Comparison of ENCODE assay signal across 12 cellular contexts in genomic region chr16:70582280-70582978, GRCh38. TPM values are rescaled to one million over a fixed set of nuclear protein-coding genes. Genes with fewer than 3 reads are reported as not detected.
DNase-seq lines count a peak whose midpoint lies in the region; ATAC-seq and TF ChIP-seq lines count a peak whose summit lies in the region.
"Had no signal": no experiment of that assay in that cellular context is flagged by ENCODE, and none has a peak within 500 bp of the region (broad histone marks: within the 10 kb centered on the region; RNA-seq: fewer than 3 reads in every experiment).

No MANE protein-coding gene starts in this region.

- intact Hi-C loops in spleen (cut with DNase I; ENCODE audit: low total_unique reads): loop anchor here (10.0 kb wide), 1 partner anchor 72 kb away; no protein-coding TSS in a partner anchor

- H3K27ac ChIP-seq in cardiac muscle cell (no peak overlapping the region), right atrium auricular region (no peak overlapping the region), spleen (peak overlapping the region in 6 of 8 donors; percentile 15 to 76 (median 51))
- H3K27ac ChIP-seq: upper lobe of left lung had no signal

- H3K36me3 ChIP-seq in cardiac muscle cell (no peaks in the 10 kb centered on the region), right atrium auricular region (no peaks in the 10 kb centered on the region), spleen (no peaks in the 10 kb centered on the region)
- H3K36me3 ChIP-seq: HAP-1, upper lobe of left lung had no signal

- H3K27me3 ChIP-seq in cardiac muscle cell (no peaks in the 10 kb centered on the region), right atrium auricular region (no peaks in the 10 kb centered on the region), spleen (replicated peaks in 1 of 7) (no peaks in the 10 kb centered on the region)
- H3K27me3 ChIP-seq: upper lobe of left lung had no signal

- H3K4me1 ChIP-seq in cardiac muscle cell (ENCODE audit: low read depth) (peaks cover 8% of the 10 kb centered on the region), right atrium auricular region (peaks cover 0 to 1% of the 10 kb centered on the region in 2 donors), spleen (peaks cover 0 to 65% (median 14%) of the 10 kb centered on the region in 6 donors)
- H3K4me1 ChIP-seq: HAP-1 had no signal

- DNase-seq in cardiac muscle cell (ENCODE audit: low read depth in 1 of 2, low spot score in 1 of 2): no peak
- DNase-seq in right atrium auricular region (ENCODE audit: low spot score): no peak
- DNase-seq in LHCN-M2 (ENCODE audit: low read depth): peak; percentile 30
- DNase-seq in dermis blood vessel endothelial cell: peak; percentile 42
- DNase-seq in spleen: no peak
- DNase-seq in NCI-H446 (lab: John Stamatoyannopoulos, UW): no peak
- DNase-seq in OCI-M2 (lab: John Stamatoyannopoulos, UW; ENCODE audit: unreplicated experiment): no peak
- DNase-seq: effector CD4-positive, alpha-beta T cell; NCI-H345; upper lobe of left lung had no signal

- H3K4me3 ChIP-seq in cardiac muscle cell (no peak overlapping the region), right atrium auricular region (no peak overlapping the region), spleen (peak overlapping the region in 6 of 8 donors; percentile 13 to 65 (median 38))
- H3K4me3 ChIP-seq: HAP-1, upper lobe of left lung had no signal

- no peak for ATAC-seq in HG03280 (IDR thresholded peaks at IDR 0.05; ENCODE audit: unreplicated experiment)

- TF ChIP-seq CTCF in cardiac muscle cell (IDR thresholded peaks at IDR 0.05; ENCODE audit: low read depth, low read length) (peak; percentile 31), right atrium auricular region (IDR thresholded peaks at IDR 0.05) (no peak), spleen (IDR thresholded peaks at IDR 0.05 in 8 of 11, conservative IDR thresholded peaks at IDR 0.05 in 3 of 11) (peak in 4 of 11 experiments; percentile 16 to 36 (median 32))

- H3K9me3 ChIP-seq in cardiac muscle cell (ENCODE audit: low read depth): no peaks in the 10 kb centered on the region
- no peaks in the 10 kb centered on the region for H3K9me3 ChIP-seq in right atrium auricular region
- H3K9me3 ChIP-seq in spleen: no peaks in the 10 kb centered on the region
- H3K9me3 ChIP-seq: HAP-1, upper lobe of left lung had no signal

- no peak for TF ChIP-seq POLR2A in spleen (IDR thresholded peaks at IDR 0.05)

- 67 to 78% (median 71%) methylated on average over 10 to 11 of the region's 11 CpGs for WGBS in spleen, 5 donors

RNA-seq across cellular contexts. Expression of gene SF3B3, which starts 58.8 kb away (rescaled TPM):
- total RNA-seq in cardiac muscle cell (95.4 and 178 TPM in 2 replicates), right atrium auricular region (10 to 100 TPM; 82.1 to 95.1 TPM), LHCN-M2 (2014; rRNA removed) (124 and 194 TPM in 2 replicates), dermis blood vessel endothelial cell (96.3 and 148 TPM in 2 replicates), spleen (100 to 1,000 TPM in 5 of 7 donors, 10 to 100 TPM in 2; 92.5 to 256 (median 205) TPM)
- polyA plus RNA-seq in cardiac muscle cell (203 and 250 TPM in 2 replicates), spleen (10 to 100 TPM; 70.3 to 92.9 (median 82.9) TPM)
- 175 TPM for polyA plus RNA-seq in LHCN-M2 (2012)

RNA-seq across cellular contexts. Expression of gene COG4, which starts 59.1 kb away (rescaled TPM):
- total RNA-seq in cardiac muscle cell (77.3 and 82.0 TPM in 2 replicates), right atrium auricular region (10 to 100 TPM; 29.1 to 41.8 TPM), LHCN-M2 (2014; rRNA removed) (94.2 and 161 TPM in 2 replicates), dermis blood vessel endothelial cell (93.8 and 98.0 TPM in 2 replicates), spleen (10 to 100 TPM; 40.8 to 85.4 (median 62.7) TPM)
- polyA plus RNA-seq in cardiac muscle cell (67.6 and 86.6 TPM in 2 replicates), spleen (10 to 100 TPM; 45.7 to 54.8 (median 51.6) TPM)
- 51.3 TPM for polyA plus RNA-seq in LHCN-M2 (2012)

Comparison
In these comparisons a context has a peak if more than half of its experiments do, and no peak if none do; other contexts are left out.
1. DNase-seq: peak in LHCN-M2 (single experiment) and dermis blood vessel endothelial cell (single experiment); none in cardiac muscle cell (0 of 2), right atrium auricular region (single experiment), spleen (single experiment), NCI-H446 (0 of 2) and OCI-M2 (single experiment).
2. H3K27ac ChIP-seq: peak in spleen (6 of 8); none in cardiac muscle cell (single experiment) and right atrium auricular region (0 of 2).
3. H3K4me3 ChIP-seq: peak in spleen (6 of 8); none in cardiac muscle cell (single experiment) and right atrium auricular region (0 of 2).